ENCODE assay signal across 2 cellular contexts in genomic region chr19:15717781-15718180, GRCh38.
TF ChIP-seq lines count a peak whose summit lies in the region.

No MANE protein-coding gene starts in this region.

TF ChIP-seq in GM23338, 12 proteins besides CTCF, POLR2A, EP300 and RAD21:
- TF ChIP-seq REST (IDR thresholded peaks at IDR 0.05; ENCODE audit: unreplicated experiment) (peak; percentile 27), STAT1 (IDR thresholded peaks at IDR 0.05; ENCODE audit: unreplicated experiment) (no peak)

TF ChIP-seq in K562, 482 proteins besides CTCF, POLR2A, EP300 and RAD21:
- TF ChIP-seq ZBTB40 (IDR thresholded peaks at IDR 0.05), result no peak
- no peak for TF ChIP-seq ZBTB40 (CRISPR knock-in tag; IDR thresholded peaks at IDR 0.05)
- TF ChIP-seq DNMT1 (IDR thresholded peaks at IDR 0.05), result no peak
- TF ChIP-seq EHMT2 (IDR thresholded peaks at IDR 0.05), result peak; percentile 80
- TF ChIP-seq NR2C2 (CRISPR knock-in tag; IDR thresholded peaks at IDR 0.05), result no peak
- TF ChIP-seq NR2C2 (tag; IDR thresholded peaks at IDR 0.05), result no peak
- TF ChIP-seq GATA2 (CRISPR knock-in tag; IDR thresholded peaks at IDR 0.05), result no peak
- peak; percentile 73 for TF ChIP-seq REST (CRISPR knock-in tag; IDR thresholded peaks at IDR 0.05; ENCODE audit: low read depth)
- peak; percentile 82; the same call in 1 of the 2 replicates for TF ChIP-seq MIER1 (IDR thresholded peaks at IDR 0.05; ENCODE audit: low read depth)
- peak; percentile 28; the same call in 1 of the 2 replicates for TF ChIP-seq ZBTB7A (IDR thresholded peaks at IDR 0.05; ENCODE audit: borderline replicate concordance, control insufficient read depth, low read depth, low read length)
